ENCODE assay signal across 17 cellular contexts in genomic region chr4:3354455-3354811, GRCh38.
DNase-seq lines count a peak whose midpoint lies in the region; ATAC-seq, FAIRE-seq and TF ChIP-seq lines count a peak whose summit lies in the region.
"Had no signal": no experiment of that assay in that cellular context is flagged by ENCODE, and none has a peak within 500 bp of the region (broad histone marks: within the 10 kb centered on the region; RNA-seq: fewer than 3 reads in every experiment).

No MANE protein-coding gene starts in this region.

- CTCF ChIA-PET in activated B cell treated with CpG ODN at 0.5 μM for 24 hours (lab: Charles Lee), result interaction anchor here (2.5 to 3.0 kb wide), 3 partner anchors 8 to 126 kb away, joined by 8 to 15 read pairs (median 9); no protein-coding TSS in a partner anchor

- H3K9me3 ChIP-seq in keratinocyte (ENCODE audit: control insufficient read depth, low read depth, low read length) (no peaks in the 10 kb centered on the region), upper lobe of right lung (no peaks in the 10 kb centered on the region), upper lobe of left lung (no peaks in the 10 kb centered on the region)

- H3K27ac ChIP-seq in keratinocyte (ENCODE audit: control insufficient read depth, insufficient read depth, low read length) (no peak overlapping the region), upper lobe of right lung (no peak overlapping the region), upper lobe of left lung (no peak overlapping the region)

- peaks cover 10% of the 10 kb centered on the region for H3K9me3 Mint-ChIP-seq in activated naive CD4-positive, alpha-beta T cell treated with anti-CD3 and anti-CD28 coated beads, Interleukin-2, amount 50 U/mL, for 24 hours
- H3K9me3 Mint-ChIP-seq in activated B cell treated with CpG ODN at 0.5 μM for 24 hours (peaks cover 11% of the 10 kb centered on the region), nephron progenitor cell (peaks cover 51% of the 10 kb centered on the region)

- no peaks in the 10 kb centered on the region for H4K20me1 ChIP-seq in keratinocyte (ENCODE audit: control insufficient read depth, extremely low read depth, insufficient read depth, low read length)

- peaks cover 38% of the 10 kb centered on the region for H3K4me1 Mint-ChIP-seq in activated naive CD4-positive, alpha-beta T cell treated with anti-CD3 and anti-CD28 coated beads, Interleukin-2, amount 50 U/mL, for 24 hours
- H3K4me1 Mint-ChIP-seq in activated B cell treated with CpG ODN at 0.5 μM for 24 hours (peaks cover 42% of the 10 kb centered on the region), nephron progenitor cell (no peaks in the 10 kb centered on the region)

- H2AFZ ChIP-seq in keratinocyte (ENCODE audit: control insufficient read depth, low read length), result no peak overlapping the region

- H3K4me3 ChIP-seq in keratinocyte (ENCODE audit: control insufficient read depth in 2 of 3, extremely low read depth in 1 of 3, insufficient read depth in 2 of 3, low read depth in 1 of 3, low read length in 3 of 3) (no peak overlapping the region), upper lobe of right lung (no peak overlapping the region), upper lobe of left lung (no peak overlapping the region)

- H3K4me3 Mint-ChIP-seq in activated naive CD4-positive, alpha-beta T cell treated with anti-CD3 and anti-CD28 coated beads, Interleukin-2, amount 50 U/mL, for 24 hours, result no peak overlapping the region
- no peak overlapping the region for H3K4me3 Mint-ChIP-seq in activated B cell treated with CpG ODN at 0.5 μM for 24 hours
- H3K4me3 Mint-ChIP-seq in nephron progenitor cell, result no peak overlapping the region

- H3K9ac ChIP-seq in keratinocyte (ENCODE audit: control insufficient read depth, extremely low read depth, insufficient read depth, low read length), result no peak overlapping the region

- H3K79me2 ChIP-seq in keratinocyte (ENCODE audit: control insufficient read depth, insufficient read depth, low read length), result no peaks in the 10 kb centered on the region

- FAIRE-seq in keratinocyte (lab: Jason Lieb, UNC), result peak; percentile 51
- FAIRE-seq: D721Med, RCC 7860 had no signal

- TF ChIP-seq POLR2A in upper lobe of left lung (IDR thresholded peaks at IDR 0.05), result no peak

- no peak for DNase-seq in activated naive CD4-positive, alpha-beta T cell (lab: John Stamatoyannopoulos, UW)
- no peak for DNase-seq in activated B cell treated with CpG ODN at 0.5 μM for 24 hours
- no peak for DNase-seq in keratinocyte (ENCODE audit: low read depth, low spot score)
- DNase-seq in upper lobe of right lung, result no peak
- DNase-seq in nephron progenitor cell, result no peak
- no peak for DNase-seq in DMS79 treated with DMSO at 0.1 percent for 48 hours (lab: John Stamatoyannopoulos, UW)
- no peak for DNase-seq in upper lobe of left lung
- DNase-seq: 8988T, HCEC 1CT, NCI-H1436, NCI-H2029 treated with DMSO at 0.1 percent for 48 hours, NCI-H510A treated with DMSO at 0.1 percent for 48 hours, SHP77 had no signal

- H3K36me3 ChIP-seq in keratinocyte (ENCODE audit: control insufficient read depth in 2 of 2, extremely low read depth in 1 of 2, insufficient read depth in 2 of 2, low read length in 2 of 2) (no peaks in the 10 kb centered on the region), upper lobe of right lung (no peaks in the 10 kb centered on the region), upper lobe of left lung (no peaks in the 10 kb centered on the region)

- WGBS in upper lobe of left lung, 2 donors, result 51 to 65% methylated on average over 4 of the region's 4 CpGs

- peaks cover 9% of the 10 kb centered on the region for H3K36me3 Mint-ChIP-seq in activated naive CD4-positive, alpha-beta T cell treated with anti-CD3 and anti-CD28 coated beads, Interleukin-2, amount 50 U/mL, for 24 hours
- H3K36me3 Mint-ChIP-seq in activated B cell treated with CpG ODN at 0.5 μM for 24 hours (ENCODE audit: low read depth) (peaks cover 2% of the 10 kb centered on the region), nephron progenitor cell (ENCODE audit: low read depth) (peaks cover 72% of the 10 kb centered on the region)
- H3K36me3 Mint-ChIP-seq: IgD-negative memory B cell had no signal

- intact Hi-C loops in activated B cell treated with CpG ODN at 0.5 μM for 24 hours (cut with micrococcal nuclease), result loop anchor here (2.0 kb wide), 1 partner anchor 18 kb away; no protein-coding TSS in a partner anchor
- intact Hi-C loops in upper lobe of right lung (cut with DNase I), result no loop called here

- no peaks in the 10 kb centered on the region for H3K27me3 Mint-ChIP-seq in activated naive CD4-positive, alpha-beta T cell treated with anti-CD3 and anti-CD28 coated beads, Interleukin-2, amount 50 U/mL, for 24 hours
- H3K27me3 Mint-ChIP-seq in activated B cell treated with CpG ODN at 0.5 μM for 24 hours (no peaks in the 10 kb centered on the region), nephron progenitor cell (ENCODE audit: low read depth, poor library complexity) (no peaks in the 10 kb centered on the region)
- H3K27me3 Mint-ChIP-seq: IgD-negative memory B cell had no signal

- H3K4me1 ChIP-seq in keratinocyte (ENCODE audit: control insufficient read depth, extremely low read depth, insufficient read depth, low read length), result peaks cover 7% of the 10 kb centered on the region
- no peaks in the 10 kb centered on the region for H3K4me1 ChIP-seq in upper lobe of right lung
- H3K4me1 ChIP-seq in upper lobe of left lung, result no peaks in the 10 kb centered on the region

- TF ChIP-seq EP300 in upper lobe of left lung (IDR thresholded peaks at IDR 0.05), result no peak

- no peak for ATAC-seq in activated B cell treated with CpG ODN at 0.5 μM for 24 hours (ENCODE audit: low read depth)
- peak; percentile 22 for ATAC-seq in upper lobe of right lung
- no peak for ATAC-seq in upper lobe of left lung (ENCODE audit: low FRiP score in 2 of 2)

- peak overlapping the region; percentile 65 for H3K27ac Mint-ChIP-seq in activated naive CD4-positive, alpha-beta T cell treated with anti-CD3 and anti-CD28 coated beads, Interleukin-2, amount 50 U/mL, for 24 hours
- H3K27ac Mint-ChIP-seq in activated B cell treated with CpG ODN at 0.5 μM for 24 hours (peak overlapping the region; percentile 91), nephron progenitor cell (no peak overlapping the region)

- no peak overlapping the region for H3K4me2 ChIP-seq in keratinocyte (ENCODE audit: control insufficient read depth, extremely low read depth, insufficient read depth, low read depth, low read length)

- no peak for TF ChIP-seq CTCF in activated B cell treated with CpG ODN at 0.5 μM for 24 hours (IDR thresholded peaks at IDR 0.05)
- no peak for TF ChIP-seq CTCF in keratinocyte (optimal IDR thresholded peaks at IDR 0.05 in 1 of 3, IDR thresholded peaks at IDR 0.05 in 1 of 3, conservative IDR thresholded peaks at IDR 0.05 in 1 of 3; ENCODE audit: extremely low read depth in 1 of 3, insufficient read depth in 2 of 3, low read length in 3 of 3)
- no peak for TF ChIP-seq CTCF in upper lobe of right lung (IDR thresholded peaks at IDR 0.05)
- TF ChIP-seq CTCF in nephron progenitor cell (IDR thresholded peaks at IDR 0.05), result no peak
- no peak for TF ChIP-seq CTCF in upper lobe of left lung (IDR thresholded peaks at IDR 0.05)

- no peaks in the 10 kb centered on the region for H3K9me1 ChIP-seq in keratinocyte (ENCODE audit: control insufficient read depth, extremely low read depth, insufficient read depth, low read length)

- dilution Hi-C loops in keratinocyte (cut with MboI; ENCODE audit: extremely low pct_ligation_motif_present, low sequenced_read_pairs), result no loop called here

- POLR2A ChIA-PET in activated B cell treated with CpG ODN at 0.5 μM for 24 hours (lab: Charles Lee), result interaction anchor here (1.4 to 2.8 kb wide), 4 partner anchors 8 to 34 kb away, joined by 4 to 44 read pairs (median 8); no protein-coding TSS in a partner anchor

- no peaks in the 10 kb centered on the region for H3K27me3 ChIP-seq in keratinocyte (ENCODE audit: control insufficient read depth, extremely low read depth, insufficient read depth, low read length)
- no peaks in the 10 kb centered on the region for H3K27me3 ChIP-seq in upper lobe of right lung
- no peaks in the 10 kb centered on the region for H3K27me3 ChIP-seq in upper lobe of left lung
